ENCODE assay signal across 8 cellular contexts in genomic region chr14:31420013-31420318, GRCh38. TPM values are rescaled to one million over a fixed set of nuclear protein-coding genes. Genes with fewer than 3 reads are reported as not detected.
DNase-seq lines count a peak whose midpoint lies in the region; ATAC-seq and TF ChIP-seq lines count a peak whose summit lies in the region.

No MANE protein-coding gene starts in this region.

- POLR2A ChIA-PET in activated CD8-positive, alpha-beta T cell treated with anti-CD3 and anti-CD28 coated beads for 36 hours (lab: Charles Lee): interaction anchor here (1.1 to 3.3 kb wide), 4 partner anchors 10 to 44 kb away, joined by 4 to 16 read pairs (median 5); partner anchors contain the start of gene DTD2

- H3K4me1 ChIP-seq in HUES64 (ENCODE audit: insufficient read depth, low read length): peaks cover 13% of the 10 kb centered on the region

- ATAC-seq in GM21447 (IDR thresholded peaks at IDR 0.05; ENCODE audit: unreplicated experiment) (peak; percentile 18), GM18520 (IDR thresholded peaks at IDR 0.05; ENCODE audit: unreplicated experiment) (no peak)
- peak; percentile 2 for ATAC-seq in activated CD8-positive, alpha-beta T cell treated with anti-CD3 and anti-CD28 coated beads for 36 hours

- no peaks in the 10 kb centered on the region for H3K36me3 ChIP-seq in HUES64 (ENCODE audit: insufficient read depth, low read length)

- H3K9me3 ChIP-seq in HUES64 (ENCODE audit: insufficient read depth, low read depth, low read length): no peaks in the 10 kb centered on the region

- TF ChIP-seq CTCF in activated CD8-positive, alpha-beta T cell treated with anti-CD3 and anti-CD28 coated beads for 36 hours (IDR thresholded peaks at IDR 0.05): no peak
- no peak for TF ChIP-seq CTCF in fibroblast of pulmonary artery (IDR thresholded peaks at IDR 0.05; ENCODE audit: low read length, missing control alignments)
- no peak for TF ChIP-seq CTCF in nephron progenitor cell (IDR thresholded peaks at IDR 0.05)

- no peaks in the 10 kb centered on the region for H3K9me3 Mint-ChIP-seq in activated CD8-positive, alpha-beta T cell treated with anti-CD3 and anti-CD28 coated beads for 36 hours
- no peaks in the 10 kb centered on the region for H3K9me3 Mint-ChIP-seq in nephron progenitor cell

- intact Hi-C loops in activated CD8-positive, alpha-beta T cell treated with anti-CD3 and anti-CD28 coated beads for 36 hours (cut with micrococcal nuclease): loop anchor here (5.0 kb wide), 1 partner anchor 37 kb away; the partner anchor contains the start of gene DTD2

- no peaks in the 10 kb centered on the region for H3K27me3 ChIP-seq in HUES64 (ENCODE audit: insufficient read depth, low read length)

- H3K27me3 Mint-ChIP-seq in activated CD8-positive, alpha-beta T cell treated with anti-CD3 and anti-CD28 coated beads for 36 hours: no peaks in the 10 kb centered on the region
- no peaks in the 10 kb centered on the region for H3K27me3 Mint-ChIP-seq in nephron progenitor cell (ENCODE audit: low read depth, poor library complexity)

- peaks cover 18% of the 10 kb centered on the region for H3K4me1 Mint-ChIP-seq in activated CD8-positive, alpha-beta T cell treated with anti-CD3 and anti-CD28 coated beads for 36 hours (ENCODE audit: low read depth)
- peaks cover 17% of the 10 kb centered on the region for H3K4me1 Mint-ChIP-seq in nephron progenitor cell

- DNase-seq in Daoy (ENCODE audit: low read depth) (peak; percentile 32), fibroblast of pulmonary artery (ENCODE audit: low read depth) (no peak), nephron progenitor cell (peak; percentile 80), NOMO-1 (lab: John Stamatoyannopoulos, UW; ENCODE audit: unreplicated experiment in 2 of 2) (no peak)
- DNase-seq in activated CD8-positive, alpha-beta T cell treated with anti-CD3 and anti-CD28 coated beads for 36 hours: peak; percentile 14

- peak overlapping the region; percentile 90 for H3K27ac Mint-ChIP-seq in activated CD8-positive, alpha-beta T cell treated with anti-CD3 and anti-CD28 coated beads for 36 hours
- H3K27ac Mint-ChIP-seq in nephron progenitor cell: peak overlapping the region; percentile 97

- H3K4me3 ChIP-seq in HUES64 (ENCODE audit: low read length) (peak overlapping the region; percentile 98), fibroblast of pulmonary artery (replicated peaks; ENCODE audit: low read depth, low read length) (peak overlapping the region; percentile 99)

- WGBS in HUES64: under 1% methylated on average over 27 of the region's 27 CpGs

- peak overlapping the region; percentile 63; the same call in 1 of the 2 replicates for H3K27ac ChIP-seq in HUES64 (ENCODE audit: low read depth, low read length)

- no peaks in the 10 kb centered on the region for H3K36me3 Mint-ChIP-seq in activated CD8-positive, alpha-beta T cell treated with anti-CD3 and anti-CD28 coated beads for 36 hours (ENCODE audit: low read depth)
- peaks cover 6% of the 10 kb centered on the region for H3K36me3 Mint-ChIP-seq in nephron progenitor cell (ENCODE audit: low read depth)

- CTCF ChIA-PET in activated CD8-positive, alpha-beta T cell treated with anti-CD3 and anti-CD28 coated beads for 36 hours (lab: Charles Lee): interaction anchor here (0.9 to 3.1 kb wide), 13 partner anchors 9 to 441 kb away, joined by 3 to 21 read pairs (median 4); partner anchors contain the start of genes DTD2 and HECTD1

- H3K9ac ChIP-seq in HUES64 (ENCODE audit: low read depth, low read length): peak overlapping the region; percentile 74

- H3K4me3 Mint-ChIP-seq in activated CD8-positive, alpha-beta T cell treated with anti-CD3 and anti-CD28 coated beads for 36 hours: peak overlapping the region; percentile 92
- peak overlapping the region; percentile 86 for H3K4me3 Mint-ChIP-seq in nephron progenitor cell

RNA-seq across cellular contexts. Expression of gene HEATR5A, which starts 0.4 kb away (rescaled TPM):
- 21.5 and 45.2 TPM in 2 replicates for total RNA-seq in Daoy (2014; rRNA removed; shearing (Covaris generic))
- polyA plus RNA-seq in HUES64 (2013, experiment 1 of 2): 12.5 TPM
- polyA plus RNA-seq in HUES64 (2013, experiment 2 of 2): 11.7 TPM
- 10 to 100 TPM; 12.7 to 15.7 TPM for total RNA-seq in activated CD8-positive, alpha-beta T cell treated with anti-CD3 and anti-CD28 coated beads for 36 hours

RNA-seq across cellular contexts. Expression of gene DTD2, which starts 37.3 kb away (rescaled TPM):
- total RNA-seq in Daoy (2014; rRNA removed; shearing (Covaris generic)): 39.5 and 43.7 TPM in 2 replicates
- 15.6 TPM for polyA plus RNA-seq in HUES64 (2013, experiment 1 of 2)
- polyA plus RNA-seq in HUES64 (2013, experiment 2 of 2): 20.0 TPM
- total RNA-seq in activated CD8-positive, alpha-beta T cell treated with anti-CD3 and anti-CD28 coated beads for 36 hours: 10 to 100 TPM; 25.4 to 25.6 TPM

Comparison
In these comparisons a context has a peak if more than half of its experiments do, and no peak if none do; other contexts are left out.
1. DNase-seq: peak in Daoy (single experiment), activated CD8-positive, alpha-beta T cell treated with anti-CD3 and anti-CD28 coated beads for 36 hours (single experiment) and nephron progenitor cell (single experiment); none in fibroblast of pulmonary artery (single experiment) and NOMO-1 (0 of 2).